8 cellular contexts compared by ENCODE assay signal in the genomic region with DNA sequence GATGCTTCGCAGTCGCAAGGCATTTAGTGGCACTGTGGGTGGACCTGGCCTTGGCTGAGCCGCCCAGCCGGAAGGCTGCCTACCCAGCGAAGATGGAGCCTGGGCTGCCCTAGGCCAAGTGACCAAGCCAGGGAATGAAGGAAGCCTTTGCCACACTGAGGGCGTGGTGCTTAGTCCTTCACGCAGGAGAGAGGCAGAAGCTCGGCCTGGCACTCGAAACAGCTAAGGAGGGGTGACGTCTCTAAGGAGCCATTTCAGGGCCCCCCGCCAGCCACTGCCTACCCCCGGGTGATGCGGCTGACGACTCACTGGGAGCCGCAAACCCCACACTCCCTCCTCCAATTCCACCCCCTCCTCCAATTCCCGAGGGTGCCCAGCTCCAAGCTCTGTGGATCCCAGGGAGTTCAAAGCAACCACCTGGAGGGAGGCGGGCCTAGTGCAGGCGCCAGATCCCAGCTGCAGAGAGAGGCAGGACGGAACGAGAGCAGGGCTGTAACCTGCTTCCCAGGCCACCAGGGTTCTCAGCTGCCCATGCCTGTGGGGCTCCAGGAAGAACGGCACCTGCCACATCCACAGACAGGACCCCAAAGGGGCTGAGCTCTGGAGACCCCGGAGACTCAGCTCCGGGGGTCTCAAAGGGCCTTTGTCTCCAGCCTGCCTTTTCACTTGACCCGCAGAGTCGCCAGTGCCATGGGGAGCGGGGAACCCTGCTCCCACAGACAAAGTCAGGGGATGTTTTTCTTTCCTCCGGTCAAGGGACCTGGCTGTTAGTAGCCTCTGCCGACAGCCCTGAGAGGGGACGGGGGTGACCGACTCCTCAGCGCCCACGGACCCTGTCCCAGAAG.
DNase-seq lines count a peak whose midpoint lies in the region; ATAC-seq and TF ChIP-seq lines count a peak whose summit lies in the region.

No MANE protein-coding gene starts in this region.

- H3K27ac ChIP-seq in VCaP (peak overlapping the region; percentile 76), left ventricle myocardium inferior (replicated peaks) (peak overlapping the region; percentile 89)

- H3K27ac Mint-ChIP-seq in natural killer cell, result no peak overlapping the region
- no peak overlapping the region for H3K27ac Mint-ChIP-seq in natural killer cell treated with Interleukin-12 subunit alpha and Interleukin-12 subunit beta and Interleukin-15 and Interleukin-18, amount 100 ng/mL, for 72 hours

- peak overlapping the region; percentile 80 for H3K4me3 ChIP-seq in left ventricle myocardium inferior
- H3K4me3 ChIP-seq in skeletal muscle cell (ENCODE audit: low read depth, low read length), result peak overlapping the region; percentile 33

- no peaks in the 10 kb centered on the region for H3K9me3 ChIP-seq in left ventricle myocardium inferior (replicated peaks)

- no peaks in the 10 kb centered on the region for H3K9me3 Mint-ChIP-seq in natural killer cell
- H3K9me3 Mint-ChIP-seq in natural killer cell treated with Interleukin-12 subunit alpha and Interleukin-12 subunit beta and Interleukin-15 and Interleukin-18, amount 100 ng/mL, for 72 hours, result no peaks in the 10 kb centered on the region

- intact Hi-C loops in natural killer cell (cut with micrococcal nuclease), result no loop called here
- intact Hi-C loops in left ventricle myocardium inferior (cut with micrococcal nuclease), result no loop called here

- peaks cover 47% of the 10 kb centered on the region for H3K4me1 ChIP-seq in left ventricle myocardium inferior

- no peak for DNase-seq in natural killer cell
- DNase-seq in natural killer cell treated with Interleukin-12 subunit alpha and Interleukin-12 subunit beta and Interleukin-15 and Interleukin-18, amount 100 ng/mL, for 72 hours (ENCODE audit: low spot score), result no peak
- DNase-seq in left ventricle myocardium inferior, result no peak
- no peak for DNase-seq in skeletal muscle cell (ENCODE audit: low read depth)

- H3K27me3 Mint-ChIP-seq in natural killer cell (ENCODE audit: low read depth in 2 of 2), result peaks cover 0 to 6% of the 10 kb centered on the region in 2 donors
- H3K27me3 Mint-ChIP-seq in natural killer cell treated with Interleukin-12 subunit alpha and Interleukin-12 subunit beta and Interleukin-15 and Interleukin-18, amount 100 ng/mL, for 72 hours, result peaks cover 0 to 5% of the 10 kb centered on the region in 2 donors

- no peaks in the 10 kb centered on the region for H3K36me3 Mint-ChIP-seq in natural killer cell
- no peaks in the 10 kb centered on the region for H3K36me3 Mint-ChIP-seq in natural killer cell treated with Interleukin-12 subunit alpha and Interleukin-12 subunit beta and Interleukin-15 and Interleukin-18, amount 100 ng/mL, for 72 hours

- no peak for TF ChIP-seq CTCF in natural killer cell (IDR thresholded peaks at IDR 0.05)
- TF ChIP-seq CTCF in VCaP (conservative IDR thresholded peaks at IDR 0.05), result peak; percentile 27; the same call in 1 of the 2 replicates
- TF ChIP-seq CTCF in left ventricle myocardium inferior (IDR thresholded peaks at IDR 0.05; ENCODE audit: borderline replicate concordance), result no peak

- H3K4me1 Mint-ChIP-seq in natural killer cell, result no peaks in the 10 kb centered on the region
- no peaks in the 10 kb centered on the region for H3K4me1 Mint-ChIP-seq in natural killer cell treated with Interleukin-12 subunit alpha and Interleukin-12 subunit beta and Interleukin-15 and Interleukin-18, amount 100 ng/mL, for 72 hours (ENCODE audit: low read depth in 2 of 2)

- H3K36me3 ChIP-seq in left ventricle myocardium inferior, result no peaks in the 10 kb centered on the region

- H3K27me3 ChIP-seq in left ventricle myocardium inferior (ENCODE audit: low read depth), result peaks cover 13% of the 10 kb centered on the region

- peak overlapping the region; percentile 63 for H3K4me3 Mint-ChIP-seq in natural killer cell
- H3K4me3 Mint-ChIP-seq in natural killer cell treated with Interleukin-12 subunit alpha and Interleukin-12 subunit beta and Interleukin-15 and Interleukin-18, amount 100 ng/mL, for 72 hours, result no peak overlapping the region

- ATAC-seq in natural killer cell (no peak), HG03354 (IDR thresholded peaks at IDR 0.05; ENCODE audit: poor library complexity, severe bottlenecking, unreplicated experiment) (no peak), GM19395 (IDR thresholded peaks at IDR 0.05; ENCODE audit: unreplicated experiment) (no peak), GM18907 (IDR thresholded peaks at IDR 0.05; ENCODE audit: unreplicated experiment) (no peak)
- ATAC-seq in natural killer cell treated with Interleukin-12 subunit alpha and Interleukin-12 subunit beta and Interleukin-15 and Interleukin-18, amount 100 ng/mL, for 72 hours, result no peak
